10 cellular contexts compared by ENCODE assay signal in the genomic region with DNA sequence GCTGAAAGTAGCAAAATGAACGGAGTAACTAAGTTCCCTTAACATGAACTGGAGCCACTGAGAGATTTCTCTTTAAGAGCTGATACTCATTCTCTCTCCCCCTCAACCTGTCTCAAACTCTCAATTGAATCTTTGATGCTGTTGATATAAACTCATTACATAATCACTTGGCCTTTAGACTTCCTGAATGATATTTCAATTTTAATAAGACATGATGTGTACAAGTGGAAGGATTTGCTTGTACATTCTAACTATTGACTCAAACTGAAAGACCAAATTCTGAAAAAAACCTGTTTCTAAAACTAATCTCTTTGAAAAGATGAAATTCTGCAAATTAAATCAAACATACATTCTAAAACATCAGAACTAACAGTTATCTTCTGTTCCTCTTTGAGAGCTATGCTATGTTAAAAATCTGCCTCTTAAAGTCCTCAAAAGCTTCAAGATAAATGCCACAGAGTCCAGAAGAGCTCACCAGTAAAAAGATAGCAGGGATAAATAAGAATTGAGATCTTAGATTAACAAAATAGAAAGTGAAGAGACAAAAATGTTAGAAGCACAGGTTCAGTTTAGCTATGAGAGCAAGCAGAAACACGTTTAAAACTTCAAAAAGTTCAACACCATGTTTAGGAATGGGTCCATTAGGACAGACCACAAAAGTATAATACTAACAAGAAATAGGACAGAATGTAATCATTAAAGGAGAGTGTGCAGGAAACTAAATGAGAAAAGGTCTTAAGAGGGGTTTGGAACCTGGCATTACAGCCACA. TPM values are rescaled to one million over a fixed set of nuclear protein-coding genes. Genes with fewer than 3 reads are reported as not detected.
DNase-seq lines count a peak whose midpoint lies in the region; ATAC-seq lines count a peak whose summit lies in the region.
"Had no signal": no experiment of that assay in that cellular context is flagged by ENCODE, and none has a peak within 500 bp of the region (broad histone marks: within the 10 kb centered on the region; RNA-seq: fewer than 3 reads in every experiment).

No MANE protein-coding gene starts in this region.

- H4K20me1 ChIP-seq in BLaER1 = peaks cover 37% of the 10 kb centered on the region; the same call in 1 of the 2 replicates

- DNase-seq in NCI-H2171 treated with DMSO at 0.1 percent for 48 hours (lab: John Stamatoyannopoulos, UW) = no peak
- no peak for DNase-seq in iPS-NIHi7 (ENCODE audit: extremely low spot score)
- no peak for DNase-seq in HAP-1 (ENCODE audit: low spot score in 2 of 2)
- no peak for DNase-seq in substantia nigra (lab: John Stamatoyannopoulos, UW)
- DNase-seq: NCI-H1417 treated with DMSO at 0.1 percent for 48 hours had no signal

- H3K4me1 Mint-ChIP-seq in activated T-helper 17 cell treated with anti-CD3 and anti-CD28 coated beads, Interleukin-2, amount 50 U/mL, for 72 hours = peaks cover 22% of the 10 kb centered on the region

- H3K4me3 ChIP-seq in BLaER1 (no peak overlapping the region), HAP-1 (no peak overlapping the region)
- H3K4me3 ChIP-seq: lung had no signal

- in situ Hi-C loops in HAP-1 (cut with MboI; ENCODE audit: low sequenced_read_pairs) = no loop called here

- peaks cover 97% of the 10 kb centered on the region for H3K36me3 Mint-ChIP-seq in activated T-helper 17 cell treated with anti-CD3 and anti-CD28 coated beads, Interleukin-2, amount 50 U/mL, for 72 hours (ENCODE audit: low read depth)

- no peaks in the 10 kb centered on the region for H3K9me3 Mint-ChIP-seq in activated T-helper 17 cell treated with anti-CD3 and anti-CD28 coated beads, Interleukin-2, amount 50 U/mL, for 72 hours

- H3K27me3 Mint-ChIP-seq in activated T-helper 17 cell treated with anti-CD3 and anti-CD28 coated beads, Interleukin-2, amount 50 U/mL, for 72 hours = no peaks in the 10 kb centered on the region

- H3K4me1 ChIP-seq in BLaER1 (peaks cover 19% of the 10 kb centered on the region), HAP-1 (no peaks in the 10 kb centered on the region; the same call in 1 of the 2 replicates)

- H3K36me3 ChIP-seq in BLaER1 = peaks cover 76% of the 10 kb centered on the region
- peaks cover 57% of the 10 kb centered on the region for H3K36me3 ChIP-seq in HAP-1 (replicated peaks)

- ATAC-seq in GM18870 (IDR thresholded peaks at IDR 0.05; ENCODE audit: unreplicated experiment) = peak; percentile 30
- peak; percentile 15 for ATAC-seq in HG02973 (IDR thresholded peaks at IDR 0.05; ENCODE audit: unreplicated experiment)
- ATAC-seq in activated T-helper 17 cell treated with anti-CD3 and anti-CD28 coated beads, Interleukin-2, amount 50 U/mL, for 72 hours (replicated peaks) = peak; percentile 90

- H3K27ac ChIP-seq in BLaER1 = no peak overlapping the region
- no peak overlapping the region for H3K27ac ChIP-seq in substantia nigra (ENCODE audit: low read depth, low read length, poor library complexity, severe bottlenecking)

- H3K27me3 ChIP-seq in BLaER1 (no peaks in the 10 kb centered on the region), HAP-1 (ENCODE audit: low read depth) (no peaks in the 10 kb centered on the region)

- H3K27ac Mint-ChIP-seq in activated T-helper 17 cell treated with anti-CD3 and anti-CD28 coated beads, Interleukin-2, amount 50 U/mL, for 72 hours = peak overlapping the region; percentile 97

- peak overlapping the region; percentile 29 for H3K4me2 ChIP-seq in BLaER1

- peaks cover 7% of the 10 kb centered on the region; the same call in 1 of the 2 replicates for H3K9me3 ChIP-seq in BLaER1
- H3K9me3 ChIP-seq in HAP-1 = no peaks in the 10 kb centered on the region

- peak overlapping the region; percentile 78 for H3K4me3 Mint-ChIP-seq in activated T-helper 17 cell treated with anti-CD3 and anti-CD28 coated beads, Interleukin-2, amount 50 U/mL, for 72 hours

- H3K9ac ChIP-seq in BLaER1 = no peak overlapping the region

RNA-seq across cellular contexts. Expression of gene TNPO3, which starts 46.1 kb away (rescaled TPM):
- 10 to 100 TPM; 45.8 to 62.6 TPM for total RNA-seq in activated T-helper 17 cell treated with anti-CD3 and anti-CD28 coated beads, Interleukin-2, amount 50 U/mL, for 72 hours

Comparison
In these comparisons a context has a peak if more than half of its experiments do, and no peak if none do; other contexts are left out.
1. ATAC-seq: peak in every context shown above with its lines; median percentile 90 in activated T-helper 17 cell treated with anti-CD3 and anti-CD28 coated beads, Interleukin-2, amount 50 U/mL, for 72 hours; 30 in GM18870; 15 in HG02973.